Comparison of ENCODE assay signal across 28 cellular contexts in genomic region chr19:31530781-31531180, GRCh38.
"Had no signal": no experiment of that assay in that cellular context is flagged by ENCODE, and none has a peak within 500 bp of the region (broad histone marks: within the 10 kb centered on the region; RNA-seq: fewer than 3 reads in every experiment).

No MANE protein-coding gene starts in this region.

- H3K4me3 Mint-ChIP-seq: immature natural killer cell; mesothelial cell of epicardium; naive B cell; natural killer cell; nephron progenitor cell; neural progenitor cell; stimulated activated memory B cell treated with anti-CD40 and anti-IgM and Interleukin-4, amounts not matched to agents 10 μg/mL and 1 μg/mL and 100 μg/mL, for 72 hours had no signal

- H3K36me3 Mint-ChIP-seq: mesothelial cell of epicardium; neural progenitor cell; stimulated activated memory B cell treated with anti-CD40 and anti-IgM and Interleukin-4, amounts not matched to agents 10 μg/mL and 1 μg/mL and 100 μg/mL, for 72 hours had no signal

- DNase-seq: hypothalamus; immature natural killer cell; kidney; left colon; left lung; mesendoderm; naive B cell; natural killer cell; nephron progenitor cell; pancreas; posterior cingulate gyrus; retina; right lobe of liver; stimulated activated CD4-positive, alpha-beta T cell treated with anti-CD3 and anti-CD28 coated beads, Interleukin-1b, Interleukin-23, amount 100 ng/mL, for 48 hours; stimulated activated CD4-positive, alpha-beta T cell treated with anti-CD3 and anti-CD28 coated beads, Interleukin-2, amount 100 ng/mL, for 48 hours; stimulated activated CD4-positive, alpha-beta T cell treated with anti-CD3 and anti-CD28 coated beads, Interleukin-4, amount 100 ng/mL, for 4 hours; stimulated activated CD8-positive, alpha-beta memory T cell treated with anti-CD3 and anti-CD28 coated beads, Interleukin-4, amount 100 ng/mL, for 48 hours; stimulated activated naive CD8-positive, alpha-beta T cell treated with anti-CD3 and anti-CD28 coated beads, Interleukin-15, Interleukin-2, amounts not matched to agents 100 U/mL and 50 U/mL, for 24 hours; tibial artery; uterus had no signal

- H3K36me3 ChIP-seq: left lung, neural progenitor cell, pancreas, prostate gland, right lobe of liver, suprapubic skin, thoracic aorta, tibial artery, uterus had no signal

- H3K4me1 ChIP-seq: left lung, neural progenitor cell, pancreas, prostate gland, right lobe of liver, suprapubic skin, tibial artery, uterus had no signal

- H3K27ac Mint-ChIP-seq: immature natural killer cell; mesothelial cell of epicardium; naive B cell; natural killer cell; nephron progenitor cell; neural progenitor cell; stimulated activated memory B cell treated with anti-CD40 and anti-IgM and Interleukin-4, amounts not matched to agents 10 μg/mL and 1 μg/mL and 100 μg/mL, for 72 hours had no signal

- H3K9me3 Mint-ChIP-seq: natural killer cell had no signal

- H2AFZ ChIP-seq: neural progenitor cell had no signal

- H3K9ac ChIP-seq: neural progenitor cell had no signal

- H3K27ac ChIP-seq: left lung, neural progenitor cell, pancreas, prostate gland, right lobe of liver, suprapubic skin, thoracic aorta, tibial artery, uterus had no signal

- H3K4me2 ChIP-seq: neural progenitor cell, smooth muscle cell had no signal

- H3K4me3 ChIP-seq: left lung, lung, neural progenitor cell, pancreas, prostate gland, right lobe of liver, smooth muscle cell, suprapubic skin, thoracic aorta, tibial artery, uterus had no signal

- H3K27me3 Mint-ChIP-seq: stimulated activated memory B cell treated with anti-CD40 and anti-IgM and Interleukin-4, amounts not matched to agents 10 μg/mL and 1 μg/mL and 100 μg/mL, for 72 hours had no signal

- H3K27me3 ChIP-seq: left lung, neural progenitor cell, pancreas, right lobe of liver, suprapubic skin, tibial artery, uterus had no signal

- H3K9me3 ChIP-seq: pancreas, prostate gland, right lobe of liver, suprapubic skin, thoracic aorta had no signal

- H3K4me1 Mint-ChIP-seq: immature natural killer cell; naive B cell; natural killer cell; neural progenitor cell; stimulated activated memory B cell treated with anti-CD40 and anti-IgM and Interleukin-4, amounts not matched to agents 10 μg/mL and 1 μg/mL and 100 μg/mL, for 72 hours had no signal

- ATAC-seq: left colon; left lung; pancreas; right lobe of liver; stimulated activated memory B cell treated with anti-CD40 and anti-IgM and Interleukin-4, amounts not matched to agents 10 μg/mL and 1 μg/mL and 100 μg/mL, for 72 hours; stimulated activated naive CD8-positive, alpha-beta T cell treated with anti-CD3 and anti-CD28 coated beads, Interleukin-15, Interleukin-2, amounts not matched to agents 100 U/mL and 50 U/mL, for 24 hours had no signal
